ENCODE assay signal across 11 cellular contexts in the genomic region with DNA sequence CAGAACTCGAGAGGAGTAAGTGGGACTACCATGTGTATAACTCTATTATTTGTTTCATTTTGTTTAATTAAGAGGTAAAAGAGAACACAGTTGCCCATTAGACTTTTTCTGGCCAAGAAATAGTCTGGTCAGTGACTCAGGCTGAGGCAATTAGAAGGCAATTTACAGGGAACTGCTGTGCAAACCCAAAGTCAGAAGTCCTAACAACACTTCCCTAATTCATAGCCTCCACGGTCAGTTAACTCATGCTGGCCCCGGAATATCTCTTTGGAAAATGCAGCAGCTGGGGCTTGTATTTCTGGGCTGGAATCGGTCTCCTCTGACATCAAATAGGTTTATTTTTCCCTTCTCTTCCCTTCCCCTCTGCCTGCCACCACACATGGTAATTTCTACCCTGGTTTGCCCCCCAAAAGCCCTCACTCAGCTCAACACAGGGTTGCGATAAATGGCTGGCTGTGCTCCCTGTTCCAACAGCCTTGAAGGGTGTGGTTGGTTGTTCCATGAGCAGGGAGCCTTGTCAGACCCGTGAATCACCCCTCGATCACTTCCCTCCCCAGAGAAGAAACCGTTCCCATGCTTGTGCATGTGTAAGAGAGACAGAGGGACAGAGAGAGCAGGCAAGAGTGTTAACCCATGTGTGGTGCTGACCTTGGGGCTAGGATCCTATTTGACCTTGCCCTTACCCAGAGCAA. TPM values are rescaled to one million over a fixed set of nuclear protein-coding genes. Genes with fewer than 3 reads are reported as not detected.
DNase-seq lines count a peak whose midpoint lies in the region; ATAC-seq and TF ChIP-seq lines count a peak whose summit lies in the region.
"Had no signal": no experiment of that assay in that cellular context is flagged by ENCODE, and none has a peak within 500 bp of the region (broad histone marks: within the 10 kb centered on the region; RNA-seq: fewer than 3 reads in every experiment).

No MANE protein-coding gene starts in this region.

- ATAC-seq in left ventricle myocardium superior (peak; percentile 24), HG02642 (IDR thresholded peaks at IDR 0.05; ENCODE audit: poor library complexity, unreplicated experiment) (no peak)
- ATAC-seq in activated CD4-positive, CD25-positive, alpha-beta regulatory T cell treated with anti-CD3 and anti-CD28 coated beads, Interleukin-2, amount 50 U/mL, for 24 hours: no peak
- ATAC-seq: GM12878 had no signal

- H3K27ac ChIP-seq in HL-60 (replicated peaks): peak overlapping the region; percentile 45
- H3K27ac ChIP-seq in stomach: peak overlapping the region; percentile 2 to 83 (median 78)

- WGBS in stomach, 5 donors: 54 to 63% (median 59%) methylated on average over 8 of the region's 8 CpGs

- DNase-seq in HL-60 (ENCODE audit: low read depth in 1 of 2, low spot score in 1 of 2): peak; percentile 29 to 57
- DNase-seq in amniotic stem cell (lab: John Stamatoyannopoulos, UW): peak; percentile 43
- DNase-seq in left ventricle myocardium superior: no peak
- no peak for DNase-seq in stomach
- no peak for DNase-seq in effector CD8-positive, alpha-beta T cell (lab: John Stamatoyannopoulos, UW)
- DNase-seq in GM10266 (ENCODE audit: extremely low spot score): no peak
- DNase-seq: activated T-cell treated with anti-CD3 and anti-CD28 coated beads, Interleukin-2, amount 50 U/mL, for 24 hours; kidney had no signal

- TF ChIP-seq EP300 in stomach (IDR thresholded peaks at IDR 0.05): no peak

- no peaks in the 10 kb centered on the region for H3K27me3 ChIP-seq in HL-60 (ENCODE audit: insufficient read depth, poor library complexity, severe bottlenecking)
- peaks cover 0 to 9% (median 0%) of the 10 kb centered on the region in 3 donors for H3K27me3 ChIP-seq in stomach

- no peak for TF ChIP-seq CTCF in HL-60 (IDR thresholded peaks at IDR 0.05; ENCODE audit: insufficient read depth, low read length)
- TF ChIP-seq CTCF in stomach (IDR thresholded peaks at IDR 0.05): no peak
- no peak for TF ChIP-seq CTCF in GM10266 (IDR thresholded peaks at IDR 0.05; ENCODE audit: control insufficient read depth, insufficient read depth, low read depth, missing control alignments)

- no peak for TF ChIP-seq POLR2A in stomach (IDR thresholded peaks at IDR 0.05)

- intact Hi-C loops in left ventricle myocardium superior (cut with micrococcal nuclease) (no loop called here), stomach (cut with DNase I; ENCODE audit: low total_unique reads) (no loop called here)

- no peak overlapping the region for H3K4me3 ChIP-seq in HL-60 (replicated peaks; ENCODE audit: insufficient read depth, low read length)
- no peak overlapping the region for H3K4me3 ChIP-seq in stomach
- H3K4me3 ChIP-seq: GM12878 had no signal

- H3K4me1 ChIP-seq in stomach: peaks cover 47 to 74% (median 62%) of the 10 kb centered on the region in 4 donors

- H3K9me3 ChIP-seq in stomach: no peaks in the 10 kb centered on the region

- H3K36me3 ChIP-seq in stomach: no peaks in the 10 kb centered on the region

RNA-seq across cellular contexts. Expression of gene SH3PXD2A, which starts 5.3 kb away (rescaled TPM):
- 28.6 TPM for total RNA-seq in left ventricle myocardium superior
- total RNA-seq in stomach: 10 to 100 TPM; 15.2 to 51.6 (median 23.2) TPM
- 10 to 100 TPM; 12.8 to 42.6 (median 24.7) TPM for polyA plus RNA-seq in stomach

Comparison
In these comparisons a context has a peak if more than half of its experiments do, and no peak if none do; other contexts are left out.
1. DNase-seq: peak in HL-60 (2 of 2) and amniotic stem cell (single experiment); none in left ventricle myocardium superior (single experiment), stomach (single experiment), effector CD8-positive, alpha-beta T cell (single experiment) and GM10266 (single experiment).